In genomic region chr6:111057074-111057752, GRCh38 we compare ENCODE assay signal across 9 cellular contexts. TPM values are rescaled to one million over a fixed set of nuclear protein-coding genes. Genes with fewer than 3 reads are reported as not detected.
DNase-seq lines count a peak whose midpoint lies in the region; ATAC-seq, FAIRE-seq and TF ChIP-seq lines count a peak whose summit lies in the region.
"Had no signal": no experiment of that assay in that cellular context is flagged by ENCODE, and none has a peak within 500 bp of the region (broad histone marks: within the 10 kb centered on the region; RNA-seq: fewer than 3 reads in every experiment).

No MANE protein-coding gene starts in this region.

- H3K4me3 ChIP-seq in MG63: no peak overlapping the region
- H3K4me3 ChIP-seq in SK-N-MC: no peak overlapping the region

- H3K4me3 Mint-ChIP-seq in CD14-positive monocyte (no peak overlapping the region), neural crest cell (no peak overlapping the region)

- FAIRE-seq in GM18507 (lab: Jason Lieb, UNC): peak; percentile 86
- no peak for FAIRE-seq in frontal cortex (lab: Jason Lieb, UNC)

- peaks cover 2% of the 10 kb centered on the region for H3K4me1 Mint-ChIP-seq in CD14-positive monocyte
- H3K4me1 Mint-ChIP-seq in neural crest cell: no peaks in the 10 kb centered on the region

- no peak overlapping the region for H3K9ac ChIP-seq in SK-N-MC (ENCODE audit: insufficient read length)

- no peak overlapping the region for H3K27ac Mint-ChIP-seq in CD14-positive monocyte
- no peak overlapping the region for H3K27ac Mint-ChIP-seq in neural crest cell (ENCODE audit: unreplicated experiment)

- H3K27me3 ChIP-seq in MG63: no peaks in the 10 kb centered on the region
- H3K27me3 ChIP-seq: neutrophil had no signal

- TF ChIP-seq POLR2A in erythroblast (IDR thresholded peaks at IDR 0.05; ENCODE audit: low read length): no peak

- no peaks in the 10 kb centered on the region for H3K36me3 Mint-ChIP-seq in CD14-positive monocyte
- no peaks in the 10 kb centered on the region for H3K36me3 Mint-ChIP-seq in neural crest cell (ENCODE audit: low read depth)

- no peak for DNase-seq in CD14-positive monocyte (ENCODE audit: low spot score)
- DNase-seq in GM18507 (ENCODE audit: extremely low spot score, insufficient read length, low read depth): peak; percentile 20
- DNase-seq in MG63: peak; percentile 5
- DNase-seq in SK-N-MC (ENCODE audit: low read depth, low spot score): peak; percentile 40
- peak; percentile 39 to 61 for DNase-seq in erythroblast (lab: John Stamatoyannopoulos, UW)
- no peak for DNase-seq in neural crest cell (ENCODE audit: low read depth, low spot score)
- no peak for DNase-seq in frontal cortex (ENCODE audit: low spot score in 2 of 2)

- TF ChIP-seq CTCF in CD14-positive monocyte (IDR thresholded peaks at IDR 0.05) (peak; percentile 80), neural crest cell (conservative IDR thresholded peaks at IDR 0.05) (peak; percentile 78)

- H3K9me3 Mint-ChIP-seq in CD14-positive monocyte (peaks cover 0 to 7% (median 0%) of the 10 kb centered on the region in 7 donors), neural crest cell (peaks cover 4% of the 10 kb centered on the region)

- intact Hi-C loops in CD14-positive monocyte (cut with micrococcal nuclease): loop anchor here (2.0 kb wide), 2 partner anchors 152 to 154 kb away; no protein-coding TSS in a partner anchor

- ATAC-seq in HG03135 (IDR thresholded peaks at IDR 0.05; ENCODE audit: unreplicated experiment): no peak

- H3K9me3 ChIP-seq in MG63 (no peaks in the 10 kb centered on the region), SK-N-MC (ENCODE audit: low read depth, low read length) (no peaks in the 10 kb centered on the region)
- H3K9me3 ChIP-seq: neutrophil had no signal

- H3K36me3 ChIP-seq in MG63 (no peaks in the 10 kb centered on the region), SK-N-MC (ENCODE audit: insufficient read depth, low read length) (no peaks in the 10 kb centered on the region)
- H3K36me3 ChIP-seq: neutrophil had no signal

- peaks cover 0 to 7% (median 4%) of the 10 kb centered on the region in 3 donors for H3K27me3 Mint-ChIP-seq in CD14-positive monocyte (ENCODE audit: low read depth in 3 of 3)
- H3K27me3 Mint-ChIP-seq in neural crest cell (ENCODE audit: low read depth): peaks cover 7% of the 10 kb centered on the region

- H3K27ac ChIP-seq in SK-N-MC: no peak overlapping the region
- H3K27ac ChIP-seq: neutrophil had no signal

RNA-seq across cellular contexts. Expression of gene SLC16A10, which starts 30.1 kb away (rescaled TPM):
- polyA plus RNA-seq in CD14-positive monocyte: under 1 TPM; 0.05 to 0.15 TPM
- 0.40 and 1.5 TPM in 2 replicates for total RNA-seq in MG63 (2014; rRNA removed; shearing (Covaris generic); ENCODE audit: low replicate concordance)
- total RNA-seq in neural crest cell (5.6 and 6.2 TPM in 2 replicates), frontal cortex (11.0 TPM)

Comparison
In these comparisons a context has a peak if more than half of its experiments do, and no peak if none do; other contexts are left out.
1. DNase-seq: peak in GM18507 (single experiment), MG63 (single experiment), SK-N-MC (single experiment) and erythroblast (2 of 2); none in CD14-positive monocyte (single experiment), neural crest cell (single experiment) and frontal cortex (0 of 2).